Comparison of ENCODE assay signal across 17 cellular contexts in genomic region chr17:48004973-48005372, GRCh38. TPM values are rescaled to one million over a fixed set of nuclear protein-coding genes. Genes with fewer than 3 reads are reported as not detected.
DNase-seq lines count a peak whose midpoint lies in the region; ATAC-seq and TF ChIP-seq lines count a peak whose summit lies in the region.
"Had no signal": no experiment of that assay in that cellular context is flagged by ENCODE, and none has a peak within 500 bp of the region (broad histone marks: within the 10 kb centered on the region; RNA-seq: fewer than 3 reads in every experiment).

No MANE protein-coding gene starts in this region.

- H3K4me2 ChIP-seq in mammary epithelial cell (ENCODE audit: insufficient read depth, low read depth, low read length): no peak overlapping the region

- intact Hi-C loops in mammary epithelial cell (cut with micrococcal nuclease): no loop called here
- intact Hi-C loops in MCF 10A (cut with micrococcal nuclease): no loop called here

- H3K4me1 ChIP-seq in mammary epithelial cell (ENCODE audit: insufficient read depth, low read length): peaks cover 24% of the 10 kb centered on the region

- DNase-seq in mammary epithelial cell: no peak
- DNase-seq in MCF 10A (ENCODE audit: unreplicated experiment): no peak
- peak; percentile 18 for DNase-seq in kidney tubule cell (ENCODE audit: low spot score)
- no peak for DNase-seq in occipital lobe (lab: John Stamatoyannopoulos, UW)
- no peak for DNase-seq in activated T-cell treated with anti-CD3 and anti-CD28 coated beads, Interleukin-2, amount 50 U/mL, for 24 hours
- DNase-seq in AG08396 (ENCODE audit: low spot score): no peak
- DNase-seq: activated CD4-positive, alpha-beta T cell treated with anti-CD3 and anti-CD28 coated beads, Interleukin-2, amount 50 U/mL, for 48 hours; Calu3; erythroblast; GDM1; psoas muscle had no signal

- H4K20me1 ChIP-seq in mammary epithelial cell (ENCODE audit: insufficient read depth, low read length): no peaks in the 10 kb centered on the region

- no peak overlapping the region for H3K4me3 ChIP-seq in mammary epithelial cell (replicated peaks in 1 of 3; ENCODE audit: insufficient read depth in 1 of 3, low read depth in 2 of 3, low read length in 3 of 3)
- H3K4me3 ChIP-seq: psoas muscle, thoracic aorta had no signal

- peak overlapping the region; percentile 46 for H2AFZ ChIP-seq in mammary epithelial cell (ENCODE audit: low read depth, low read length)

- no peak overlapping the region for H3K27ac ChIP-seq in mammary epithelial cell (ENCODE audit: insufficient read depth, low read depth, low read length)
- H3K27ac ChIP-seq: psoas muscle, thoracic aorta had no signal

- no peaks in the 10 kb centered on the region for H3K27me3 ChIP-seq in mammary epithelial cell (ENCODE audit: insufficient read depth, low read length)

- H3K9me3 ChIP-seq in mammary epithelial cell (replicated peaks; ENCODE audit: insufficient read depth, low read length): no peaks in the 10 kb centered on the region
- H3K9me3 ChIP-seq: psoas muscle, thoracic aorta had no signal

- TF ChIP-seq CTCF in mammary epithelial cell (conservative IDR thresholded peaks at IDR 0.05 in 1 of 2, IDR thresholded peaks at IDR 0.05 in 1 of 2; ENCODE audit: extremely low read depth in 1 of 2, insufficient read depth in 1 of 2, low read depth in 1 of 2, low read length in 2 of 2): no peak
- TF ChIP-seq CTCF in MCF 10A (IDR thresholded peaks at IDR 0.05; ENCODE audit: unreplicated experiment): no peak

- POLR2A ChIA-PET in MCF 10A (lab: Yijun Ruan, JAX): interaction anchor here (0.9 kb wide), 1 partner anchor 58 kb away, joined by 3 read pairs; no protein-coding TSS in a partner anchor

- no peaks in the 10 kb centered on the region for H3K27me3 Mint-ChIP-seq in MCF 10A (ENCODE audit: insufficient read depth, unreplicated experiment)
- H3K27me3 Mint-ChIP-seq in activated T-cell treated with anti-CD3 and anti-CD28 coated beads, Interleukin-2, amount 50 U/mL, for 24 hours: peaks cover 27% of the 10 kb centered on the region

- no peak overlapping the region for H3K4me3 Mint-ChIP-seq in MCF 10A (ENCODE audit: unreplicated experiment)
- H3K4me3 Mint-ChIP-seq in activated T-cell treated with anti-CD3 and anti-CD28 coated beads, Interleukin-2, amount 50 U/mL, for 24 hours: no peak overlapping the region

- CTCF ChIA-PET in mammary epithelial cell (lab: Charles Lee; ENCODE audit: low non-redundant PET) (no interaction called here), MCF 10A (lab: Yijun Ruan, JAX) (interaction anchor here (0.7 to 1.2 kb wide), 2 partner anchors 24 to 116 kb away, joined by 3 to 5 read pairs; no protein-coding TSS in a partner anchor)

- BruUV-seq in mammary epithelial cell (replicated peaks; lab: Mats Ljungman, UMichigan): no TSS peak
- no TSS peak for BruUV-seq in MCF 10A (replicated peaks; lab: Mats Ljungman, UMichigan)

- H3K79me2 ChIP-seq in mammary epithelial cell (ENCODE audit: insufficient read depth, low read length): no peaks in the 10 kb centered on the region

- no peaks in the 10 kb centered on the region for H3K9me3 Mint-ChIP-seq in MCF 10A (ENCODE audit: unreplicated experiment)
- H3K9me3 Mint-ChIP-seq in activated T-cell treated with anti-CD3 and anti-CD28 coated beads, Interleukin-2, amount 50 U/mL, for 24 hours: no peaks in the 10 kb centered on the region

- no peaks in the 10 kb centered on the region for H3K36me3 Mint-ChIP-seq in MCF 10A (ENCODE audit: insufficient read depth, unreplicated experiment)
- H3K36me3 Mint-ChIP-seq in activated T-cell treated with anti-CD3 and anti-CD28 coated beads, Interleukin-2, amount 50 U/mL, for 24 hours (ENCODE audit: low read depth): no peaks in the 10 kb centered on the region

- no peaks in the 10 kb centered on the region for H3K36me3 ChIP-seq in mammary epithelial cell (ENCODE audit: insufficient read depth, low read length)
- H3K36me3 ChIP-seq: thoracic aorta had no signal

- no peak overlapping the region for H3K27ac Mint-ChIP-seq in MCF 10A (ENCODE audit: low read depth, unreplicated experiment)
- no peak overlapping the region for H3K27ac Mint-ChIP-seq in activated T-cell treated with anti-CD3 and anti-CD28 coated beads, Interleukin-2, amount 50 U/mL, for 24 hours

- ATAC-seq in SK-N-SH treated with all-trans-retinoic acid at 6 μM for 48 hours (no peak; the same call in 2 of the 3 replicates), GM21381 (IDR thresholded peaks at IDR 0.05; ENCODE audit: unreplicated experiment) (no peak)
- ATAC-seq: psoas muscle had no signal

- no peak overlapping the region for H3K9ac ChIP-seq in mammary epithelial cell (ENCODE audit: insufficient read depth, low read length)

- peaks cover 8% of the 10 kb centered on the region for H3K4me1 Mint-ChIP-seq in MCF 10A (ENCODE audit: insufficient read depth, unreplicated experiment)
- peaks cover 3% of the 10 kb centered on the region for H3K4me1 Mint-ChIP-seq in activated T-cell treated with anti-CD3 and anti-CD28 coated beads, Interleukin-2, amount 50 U/mL, for 24 hours (ENCODE audit: low read depth)

- dilution Hi-C loops in mammary epithelial cell (cut with HindIII; ENCODE audit: low sequenced_read_pairs): no loop called here

- in situ Hi-C loops in mammary epithelial cell (cut with MboI; ENCODE audit: low sequenced_read_pairs in 2 of 2): no loop called here

- WGBS in mammary epithelial cell (ENCODE audit: low coverage, missing lambda C conversion rate): 29% methylated on average over 1 of the region's 3 CpGs

TF ChIP-seq in SK-N-SH treated with all-trans-retinoic acid at 6 μM for 48 hours, 23 proteins besides CTCF, POLR2A, EP300 and RAD21:
- TF ChIP-seq TSHZ2 (CRISPR knock-in tag; IDR thresholded peaks at IDR 0.05): peak; percentile 32; the same call in 1 of the 2 replicates
- TF ChIP-seq, protein P1, sequence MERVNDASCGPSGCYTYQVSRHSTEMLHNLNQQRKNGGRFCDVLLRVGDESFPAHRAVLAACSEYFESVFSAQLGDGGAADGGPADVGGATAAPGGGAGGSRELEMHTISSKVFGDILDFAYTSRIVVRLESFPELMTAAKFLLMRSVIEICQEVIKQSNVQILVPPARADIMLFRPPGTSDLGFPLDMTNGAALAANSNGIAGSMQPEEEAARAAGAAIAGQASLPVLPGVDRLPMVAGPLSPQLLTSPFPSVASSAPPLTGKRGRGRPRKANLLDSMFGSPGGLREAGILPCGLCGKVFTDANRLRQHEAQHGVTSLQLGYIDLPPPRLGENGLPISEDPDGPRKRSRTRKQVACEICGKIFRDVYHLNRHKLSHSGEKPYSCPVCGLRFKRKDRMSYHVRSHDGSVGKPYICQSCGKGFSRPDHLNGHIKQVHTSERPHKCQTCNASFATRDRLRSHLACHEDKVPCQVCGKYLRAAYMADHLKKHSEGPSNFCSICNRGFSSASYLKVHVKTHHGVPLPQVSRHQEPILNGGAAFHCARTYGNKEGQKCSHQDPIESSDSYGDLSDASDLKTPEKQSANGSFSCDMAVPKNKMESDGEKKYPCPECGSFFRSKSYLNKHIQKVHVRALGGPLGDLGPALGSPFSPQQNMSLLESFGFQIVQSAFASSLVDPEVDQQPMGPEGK (CRISPR knock-in tag; IDR thresholded peaks at IDR 0.05; ENCODE audit: borderline replicate concordance): no peak; the same call in 1 of the 2 replicates

RNA-seq across cellular contexts. Expression of gene COPZ2, which starts 32.6 kb away (rescaled TPM):
- total RNA-seq in mammary epithelial cell (10 to 100 TPM; 11.2 to 46.2 TPM), MCF 10A (2022) (2.5 TPM in 1 of 2 replicates, not detected in the other), occipital lobe (1.7 TPM)
- polyA plus RNA-seq in mammary epithelial cell: 15.6 TPM
- polyA minus RNA-seq in mammary epithelial cell: 14.1 TPM

RNA-seq across cellular contexts. Expression of gene CDK5RAP3, which starts 34.1 kb away (rescaled TPM):
- 100 to 1,000 TPM in 1 of 2 donors, 10 to 100 TPM in 1; 35.3 to 116 TPM for total RNA-seq in mammary epithelial cell
- 70.6 TPM for polyA plus RNA-seq in mammary epithelial cell
- polyA minus RNA-seq in mammary epithelial cell: 121 TPM
- 132 and 149 TPM in 2 replicates for total RNA-seq in MCF 10A (2022)
- total RNA-seq in occipital lobe: 61.6 TPM

RNA-seq across cellular contexts. Expression of gene NFE2L1, which starts 43.2 kb away (rescaled TPM):
- total RNA-seq in mammary epithelial cell: 100 to 1,000 TPM; 283 to 291 TPM
- polyA plus RNA-seq in mammary epithelial cell: 138 TPM
- polyA minus RNA-seq in mammary epithelial cell: 315 TPM
- total RNA-seq in MCF 10A (2022): 235 and 315 TPM in 2 replicates
- 28.5 TPM for total RNA-seq in occipital lobe

RNA-seq across cellular contexts. Expression of gene PRR15L, which starts 47.3 kb away (rescaled TPM):
- under 1 TPM; 0.33 to 0.50 TPM for total RNA-seq in mammary epithelial cell
- 0.74 TPM for polyA plus RNA-seq in mammary epithelial cell
- not detected for polyA minus RNA-seq in mammary epithelial cell
- not detected in 2 replicates for total RNA-seq in MCF 10A (2022)
- not detected for total RNA-seq in occipital lobe
- total RNA-seq: glomerular endothelial cell, mononuclear cell, psoas muscle, SK-MEL-5 had no signal
